Comparison of ENCODE assay signal across 1 cellular context in genomic region chr16:58733671-58734458, GRCh38.
TF ChIP-seq lines count a peak whose summit lies in the region.

TSS of gene GOT2 (minus strand) at chr16:58734316. CDS start at chr16:58734228, 88 bp downstream.

TF ChIP-seq in HEK293, 187 proteins besides CTCF, POLR2A, EP300 and RAD21 (continued from another document and continues in another):
- TF ChIP-seq ZSCAN5A (tag by site-specific recombination; IDR thresholded peaks at IDR 0.05) = peak; percentile 65; the same call in 1 of the 2 replicates
- TF ChIP-seq GLI2 (tag by site-specific recombination; IDR thresholded peaks at IDR 0.05; ENCODE audit: borderline replicate concordance, low read depth) = no peak
- no peak for TF ChIP-seq ZNF707 (tag by site-specific recombination; IDR thresholded peaks at IDR 0.05)
- TF ChIP-seq ZNF629 (tag by site-specific recombination; IDR thresholded peaks at IDR 0.05) = peak; percentile 56; the same call in 1 of the 2 replicates
- no peak for TF ChIP-seq ZNF121 (tag by site-specific recombination; IDR thresholded peaks at IDR 0.05)
- TF ChIP-seq ZBTB7A (tag by site-specific recombination; IDR thresholded peaks at IDR 0.05; ENCODE audit: low read depth) = no peak
- TF ChIP-seq ZBTB17 (tag by site-specific recombination; IDR thresholded peaks at IDR 0.05) = peak; percentile 77
- TF ChIP-seq WT1 (tag by site-specific recombination; IDR thresholded peaks at IDR 0.05) = no peak
- no peak; the same call in none of the 2 replicates for TF ChIP-seq KLF16 (tag by site-specific recombination; IDR thresholded peaks at IDR 0.05)
- no peak for TF ChIP-seq SCRT1 (tag by site-specific recombination; IDR thresholded peaks at IDR 0.05; ENCODE audit: borderline replicate concordance)
- 0 out of 2 replicates have a peak, but pooled peaks have one; percentile 24 for TF ChIP-seq GLI4 (tag by site-specific recombination; IDR thresholded peaks at IDR 0.05)
- TF ChIP-seq ZNF423 (tag by site-specific recombination; IDR thresholded peaks at IDR 0.05) = no peak
- TF ChIP-seq SETDB1 (IDR thresholded peaks at IDR 0.05; ENCODE audit: insufficient read length, low read length) = no peak
- TF ChIP-seq, protein P1, sequence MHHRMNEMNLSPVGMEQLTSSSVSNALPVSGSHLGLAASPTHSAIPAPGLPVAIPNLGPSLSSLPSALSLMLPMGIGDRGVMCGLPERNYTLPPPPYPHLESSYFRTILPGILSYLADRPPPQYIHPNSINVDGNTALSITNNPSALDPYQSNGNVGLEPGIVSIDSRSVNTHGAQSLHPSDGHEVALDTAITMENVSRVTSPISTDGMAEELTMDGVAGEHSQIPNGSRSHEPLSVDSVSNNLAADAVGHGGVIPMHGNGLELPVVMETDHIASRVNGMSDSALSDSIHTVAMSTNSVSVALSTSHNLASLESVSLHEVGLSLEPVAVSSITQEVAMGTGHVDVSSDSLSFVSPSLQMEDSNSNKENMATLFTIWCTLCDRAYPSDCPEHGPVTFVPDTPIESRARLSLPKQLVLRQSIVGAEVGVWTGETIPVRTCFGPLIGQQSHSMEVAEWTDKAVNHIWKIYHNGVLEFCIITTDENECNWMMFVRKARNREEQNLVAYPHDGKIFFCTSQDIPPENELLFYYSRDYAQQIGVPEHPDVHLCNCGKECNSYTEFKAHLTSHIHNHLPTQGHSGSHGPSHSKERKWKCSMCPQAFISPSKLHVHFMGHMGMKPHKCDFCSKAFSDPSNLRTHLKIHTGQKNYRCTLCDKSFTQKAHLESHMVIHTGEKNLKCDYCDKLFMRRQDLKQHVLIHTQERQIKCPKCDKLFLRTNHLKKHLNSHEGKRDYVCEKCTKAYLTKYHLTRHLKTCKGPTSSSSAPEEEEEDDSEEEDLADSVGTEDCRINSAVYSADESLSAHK (tag by site-specific recombination; IDR thresholded peaks at IDR 0.05) = no peak
- no peak for TF ChIP-seq ZNF670 (tag by site-specific recombination; IDR thresholded peaks at IDR 0.05; ENCODE audit: low read depth)
- TF ChIP-seq ZNF114 (tag by site-specific recombination; IDR thresholded peaks at IDR 0.05) = no peak
- TF ChIP-seq ZNF266 (tag by site-specific recombination; IDR thresholded peaks at IDR 0.05; ENCODE audit: low read depth) = no peak
- TF ChIP-seq, protein P2, sequence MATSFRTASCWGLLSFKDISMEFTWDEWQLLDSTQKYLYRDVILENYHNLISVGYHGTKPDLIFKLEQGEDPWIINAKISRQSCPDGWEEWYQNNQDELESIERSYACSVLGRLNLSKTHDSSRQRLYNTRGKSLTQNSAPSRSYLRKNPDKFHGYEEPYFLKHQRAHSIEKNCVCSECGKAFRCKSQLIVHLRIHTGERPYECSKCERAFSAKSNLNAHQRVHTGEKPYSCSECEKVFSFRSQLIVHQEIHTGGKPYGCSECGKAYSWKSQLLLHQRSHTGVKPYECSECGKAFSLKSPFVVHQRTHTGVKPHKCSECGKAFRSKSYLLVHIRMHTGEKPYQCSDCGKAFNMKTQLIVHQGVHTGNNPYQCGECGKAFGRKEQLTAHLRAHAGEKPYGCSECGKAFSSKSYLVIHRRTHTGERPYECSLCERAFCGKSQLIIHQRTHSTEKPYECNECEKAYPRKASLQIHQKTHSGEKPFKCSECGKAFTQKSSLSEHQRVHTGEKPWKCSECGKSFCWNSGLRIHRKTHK (tag by site-specific recombination; IDR thresholded peaks at IDR 0.05) = no peak
- TF ChIP-seq ZFP69B (tag by site-specific recombination; IDR thresholded peaks at IDR 0.05) = 0 out of 2 replicates have a peak, but pooled peaks have one; percentile 29
- no peak for TF ChIP-seq ZNF404 (tag by site-specific recombination; IDR thresholded peaks at IDR 0.05)
- no peak for TF ChIP-seq ZNF350 (tag by site-specific recombination; IDR thresholded peaks at IDR 0.05)
- no peak for TF ChIP-seq ZNF654 (tag by site-specific recombination; IDR thresholded peaks at IDR 0.05; ENCODE audit: low read depth)
- no peak for TF ChIP-seq ZNF626 (tag by site-specific recombination; IDR thresholded peaks at IDR 0.05)
- TF ChIP-seq ZNF521 (tag by site-specific recombination; IDR thresholded peaks at IDR 0.05) = no peak
- TF ChIP-seq ZNF184 (tag by site-specific recombination; IDR thresholded peaks at IDR 0.05) = no peak; the same call in 1 of the 2 replicates
- TF ChIP-seq ZNF391 (tag by site-specific recombination; IDR thresholded peaks at IDR 0.05; ENCODE audit: borderline replicate concordance, low read depth) = 0 out of 2 replicates have a peak, but pooled peaks have one; percentile 36
- no peak for TF ChIP-seq ZNF211 (tag by site-specific recombination; IDR thresholded peaks at IDR 0.05; ENCODE audit: low read depth)
- no peak for TF ChIP-seq ZNF571 (tag by site-specific recombination; IDR thresholded peaks at IDR 0.05)
- no peak for TF ChIP-seq ZSCAN23 (tag by site-specific recombination; IDR thresholded peaks at IDR 0.05)
- TF ChIP-seq REPIN1 (tag by site-specific recombination; IDR thresholded peaks at IDR 0.05; ENCODE audit: low read depth) = no peak
- TF ChIP-seq ZFP37 (tag by site-specific recombination; IDR thresholded peaks at IDR 0.05) = 0 out of 2 replicates have a peak, but pooled peaks have one; percentile 66
- TF ChIP-seq ATF2 (tag by site-specific recombination; IDR thresholded peaks at IDR 0.05; ENCODE audit: low read depth) = peak; percentile 13; the same call in 1 of the 2 replicates
- peak; percentile 81 for TF ChIP-seq SP7 (tag by site-specific recombination; IDR thresholded peaks at IDR 0.05)
- TF ChIP-seq ZNF561 (tag by site-specific recombination; IDR thresholded peaks at IDR 0.05; ENCODE audit: borderline replicate concordance) = peak; percentile 75; the same call in 1 of the 2 replicates
- no peak for TF ChIP-seq ZNF239 (tag by site-specific recombination; IDR thresholded peaks at IDR 0.05)
- peak; percentile 31; the same call in 1 of the 2 replicates for TF ChIP-seq YY1 (tag by site-specific recombination; IDR thresholded peaks at IDR 0.05)
- no peak for TF ChIP-seq ZNF596 (tag by site-specific recombination; IDR thresholded peaks at IDR 0.05)
- TF ChIP-seq HOXC10 (CRISPR knock-in tag; IDR thresholded peaks at IDR 0.05) = no peak
- peak; percentile 98 for TF ChIP-seq ZNF10 (tag by site-specific recombination; IDR thresholded peaks at IDR 0.05)
- TF ChIP-seq ZNF48 (tag by site-specific recombination; IDR thresholded peaks at IDR 0.05) = no peak
- no peak for TF ChIP-seq ZNF560 (tag by site-specific recombination; IDR thresholded peaks at IDR 0.05; ENCODE audit: borderline replicate concordance)
- no peak for TF ChIP-seq ZNF202 (tag by site-specific recombination; IDR thresholded peaks at IDR 0.05; ENCODE audit: borderline replicate concordance)
- peak; percentile 91 for TF ChIP-seq ZNF600 (tag by site-specific recombination; IDR thresholded peaks at IDR 0.05)
- TF ChIP-seq ZSCAN30 (tag by site-specific recombination; IDR thresholded peaks at IDR 0.05) = peak; percentile 91
- TF ChIP-seq ZNF658 (tag by site-specific recombination; IDR thresholded peaks at IDR 0.05) = no peak
- TF ChIP-seq, protein P3, sequence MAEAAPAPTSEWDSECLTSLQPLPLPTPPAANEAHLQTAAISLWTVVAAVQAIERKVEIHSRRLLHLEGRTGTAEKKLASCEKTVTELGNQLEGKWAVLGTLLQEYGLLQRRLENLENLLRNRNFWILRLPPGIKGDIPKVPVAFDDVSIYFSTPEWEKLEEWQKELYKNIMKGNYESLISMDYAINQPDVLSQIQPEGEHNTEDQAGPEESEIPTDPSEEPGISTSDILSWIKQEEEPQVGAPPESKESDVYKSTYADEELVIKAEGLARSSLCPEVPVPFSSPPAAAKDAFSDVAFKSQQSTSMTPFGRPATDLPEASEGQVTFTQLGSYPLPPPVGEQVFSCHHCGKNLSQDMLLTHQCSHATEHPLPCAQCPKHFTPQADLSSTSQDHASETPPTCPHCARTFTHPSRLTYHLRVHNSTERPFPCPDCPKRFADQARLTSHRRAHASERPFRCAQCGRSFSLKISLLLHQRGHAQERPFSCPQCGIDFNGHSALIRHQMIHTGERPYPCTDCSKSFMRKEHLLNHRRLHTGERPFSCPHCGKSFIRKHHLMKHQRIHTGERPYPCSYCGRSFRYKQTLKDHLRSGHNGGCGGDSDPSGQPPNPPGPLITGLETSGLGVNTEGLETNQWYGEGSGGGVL (tag by site-specific recombination; IDR thresholded peaks at IDR 0.05) = no peak
- no peak for TF ChIP-seq ZNF514 (tag by site-specific recombination; IDR thresholded peaks at IDR 0.05)
- TF ChIP-seq ZNF221 (tag by site-specific recombination; IDR thresholded peaks at IDR 0.05; ENCODE audit: borderline replicate concordance) = no peak
- TF ChIP-seq ZNF148 (tag by site-specific recombination; IDR thresholded peaks at IDR 0.05; ENCODE audit: borderline replicate concordance) = no peak
- no peak for TF ChIP-seq OSR2 (tag by site-specific recombination; IDR thresholded peaks at IDR 0.05)
- TF ChIP-seq ZNF274 (IDR thresholded peaks at IDR 0.05; ENCODE audit: low read length) = no peak
- no peak for TF ChIP-seq ZNF274 (tag by site-specific recombination; IDR thresholded peaks at IDR 0.05; ENCODE audit: borderline replicate concordance)
- TF ChIP-seq ZNF16 (tag by site-specific recombination; IDR thresholded peaks at IDR 0.05; ENCODE audit: low read depth) = no peak
- peak; percentile 52; the same call in 1 of the 2 replicates for TF ChIP-seq ZNF366 (tag by site-specific recombination; conservative IDR thresholded peaks at IDR 0.05)
- TF ChIP-seq ZNF513 (tag by site-specific recombination; IDR thresholded peaks at IDR 0.05) = peak; percentile 47; the same call in 1 of the 2 replicates
- TF ChIP-seq YY2 (tag by site-specific recombination; IDR thresholded peaks at IDR 0.05) = 0 out of 2 replicates have a peak, but pooled peaks have one; percentile 29
- TF ChIP-seq AEBP2 (tag by site-specific recombination; IDR thresholded peaks at IDR 0.05; ENCODE audit: borderline replicate concordance) = no peak
